Comparison of ENCODE assay signal across 18 cellular contexts in the genomic region with DNA sequence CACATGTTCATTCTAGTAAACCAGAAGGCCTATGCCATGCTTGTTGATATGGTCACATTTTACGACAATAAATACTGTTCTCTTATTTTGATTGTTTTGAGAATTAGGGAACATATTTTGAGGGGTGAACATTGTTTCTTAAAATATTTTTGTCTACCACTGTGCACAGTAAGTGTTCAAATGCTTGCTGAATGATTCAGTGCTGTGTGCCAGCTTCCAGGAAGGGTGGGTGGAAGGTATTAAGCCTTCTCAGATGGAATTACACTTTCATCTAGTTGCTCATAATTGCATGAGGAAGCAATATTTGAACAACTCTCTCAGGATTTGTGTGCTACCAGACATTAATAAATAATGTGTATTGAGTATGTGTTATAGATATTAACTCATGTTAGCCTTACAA. TPM values are rescaled to one million over a fixed set of nuclear protein-coding genes. Genes with fewer than 3 reads are reported as not detected.
DNase-seq lines count a peak whose midpoint lies in the region; ATAC-seq, FAIRE-seq and TF ChIP-seq lines count a peak whose summit lies in the region.
"Had no signal": no experiment of that assay in that cellular context is flagged by ENCODE, and none has a peak within 500 bp of the region (broad histone marks: within the 10 kb centered on the region; RNA-seq: fewer than 3 reads in every experiment).

No MANE protein-coding gene starts in this region.

- no peak overlapping the region for H2BK15ac ChIP-seq in IMR-90 (ENCODE audit: low read depth, low read length)

- peaks cover 5% of the 10 kb centered on the region; the same call in 1 of the 2 replicates for H3K9me3 ChIP-seq in IMR-90 (ENCODE audit: control insufficient read depth, insufficient read depth, low read length)
- H3K9me3 ChIP-seq in smooth muscle cell (replicated peaks; ENCODE audit: low read depth) = no peaks in the 10 kb centered on the region
- H3K9me3 ChIP-seq in pancreas = no peaks in the 10 kb centered on the region

- H4K20me1 ChIP-seq in IMR-90 (ENCODE audit: insufficient read depth, low read length) = no peaks in the 10 kb centered on the region
- no peaks in the 10 kb centered on the region for H4K20me1 ChIP-seq in smooth muscle cell (ENCODE audit: low read depth)

- H4K91ac ChIP-seq in IMR-90 (ENCODE audit: insufficient read depth, low read depth, low read length) = no peak overlapping the region

- no peak overlapping the region for H3K9ac ChIP-seq in IMR-90 (ENCODE audit: low read depth, low read length)
- H3K9ac ChIP-seq in smooth muscle cell (ENCODE audit: low read depth) = no peak overlapping the region

- H3K79me1 ChIP-seq in IMR-90 (ENCODE audit: low read depth in 1 of 2, low read length in 2 of 2) = no peaks in the 10 kb centered on the region

- CTCF ChIA-PET in IMR-90 (lab: Yijun Ruan, JAX) = no interaction called here

- H3K27ac ChIP-seq in IMR-90 (ENCODE audit: insufficient read depth, low read length) = no peak overlapping the region
- H3K27ac ChIP-seq in smooth muscle cell (ENCODE audit: low read depth) = peak overlapping the region; percentile 42
- H3K27ac ChIP-seq in pancreas = no peak overlapping the region
- H3K27ac ChIP-seq: PC-9 had no signal

- FAIRE-seq in bronchial epithelial cell (lab: Jason Lieb, UNC) (no peak), pancreas (lab: Jason Lieb, UNC) (no peak)
- FAIRE-seq: G401.6, GM12892, K562 had no signal

- no peak overlapping the region for H3K14ac ChIP-seq in IMR-90 (replicated peaks; ENCODE audit: low read depth, low read length)

- TF ChIP-seq RAD21 in IMR-90 (IDR thresholded peaks at IDR 0.05; ENCODE audit: low read length) = no peak

- no peaks in the 10 kb centered on the region for H3K9me1 ChIP-seq in IMR-90 (ENCODE audit: insufficient read depth, low read length)

- TF ChIP-seq POLR2A in IMR-90 (IDR thresholded peaks at IDR 0.05; ENCODE audit: low read depth, low read length) = no peak
- TF ChIP-seq POLR2A in lower leg skin (IDR thresholded peaks at IDR 0.05) = no peak

- H2BK120ac ChIP-seq in IMR-90 (ENCODE audit: low read depth, low read length) = no peak overlapping the region

- no peak overlapping the region; the same call in 1 of the 2 replicates for H3K18ac ChIP-seq in IMR-90 (ENCODE audit: low read depth, low read length)

- H3K36me3 ChIP-seq in IMR-90 (ENCODE audit: control insufficient read depth, insufficient read depth, low read length) (no peaks in the 10 kb centered on the region), bronchial epithelial cell (ENCODE audit: control insufficient read depth, insufficient read depth, low read length) (no peaks in the 10 kb centered on the region), smooth muscle cell (ENCODE audit: low read depth) (no peaks in the 10 kb centered on the region), pancreas (no peaks in the 10 kb centered on the region)

- intact Hi-C loops in IMR-90 (cut with micrococcal nuclease) = no loop called here
- intact Hi-C loops in pancreas (cut with DNase I) = loop anchor here in 1 of 3 donors (5.0 kb wide), 1 partner anchor 267 kb away; no protein-coding TSS in a partner anchor
- intact Hi-C loops in lower leg skin (cut with DNase I; ENCODE audit: low total_unique reads) = no loop called here

- H3K56ac ChIP-seq in IMR-90 (ENCODE audit: extremely low read depth, insufficient read depth, low read length) = no peak overlapping the region

- peak overlapping the region; percentile 29 for H2BK5ac ChIP-seq in IMR-90 (ENCODE audit: low read depth, low read length, poor library complexity, severe bottlenecking)

- POLR2A ChIA-PET in IMR-90 (lab: Charles Lee; ENCODE audit: unreplicated experiment) = no interaction called here

- H3K23ac ChIP-seq in IMR-90 (ENCODE audit: low read depth, low read length) = no peak overlapping the region

- peak; percentile 19 for DNase-seq in IMR-90
- peak; percentile 74 for DNase-seq in bronchial epithelial cell (ENCODE audit: low read depth)
- DNase-seq in foreskin fibroblast = peak; percentile 30 to 73
- no peak for DNase-seq in smooth muscle cell (lab: John Stamatoyannopoulos, UW; ENCODE audit: unreplicated experiment)
- no peak for DNase-seq in pancreas
- no peak for DNase-seq in lower leg skin (ENCODE audit: low spot score in 2 of 2)
- DNase-seq: AML-193; Calu3; CD4-positive, alpha-beta T cell; DMS79; NCI-H1092 treated with DMSO at 0.1 percent for 48 hours; NCI-H187; PC-9 had no signal

- no peak overlapping the region for H2AK9ac ChIP-seq in IMR-90 (replicated peaks; ENCODE audit: low read depth, low read length, poor library complexity)

- BruUV-seq in IMR-90 (replicated peaks; lab: Mats Ljungman, UMichigan) = no TSS peak

- no peaks in the 10 kb centered on the region for H3F3A ChIP-seq in smooth muscle cell (ENCODE audit: low read depth)

- H2BK20ac ChIP-seq in IMR-90 (ENCODE audit: low read depth, low read length) = no peak overlapping the region

- no peaks in the 10 kb centered on the region for H3K79me2 ChIP-seq in smooth muscle cell (ENCODE audit: low read depth)

- no peak overlapping the region for H3K4ac ChIP-seq in IMR-90 (ENCODE audit: low read depth, low read length)

- peaks cover 2% of the 10 kb centered on the region; the same call in 1 of the 2 replicates for H3K27me3 ChIP-seq in IMR-90 (ENCODE audit: control insufficient read depth, insufficient read depth, low read length)
- H3K27me3 ChIP-seq in bronchial epithelial cell (ENCODE audit: control insufficient read depth, insufficient read depth, low read length) = no peaks in the 10 kb centered on the region
- H3K27me3 ChIP-seq in smooth muscle cell (ENCODE audit: low read depth) = no peaks in the 10 kb centered on the region
- H3K27me3 ChIP-seq in pancreas = no peaks in the 10 kb centered on the region

- no peak for TF ChIP-seq CTCF in IMR-90 (conservative IDR thresholded peaks at IDR 0.05; ENCODE audit: low read depth, low read length)
- TF ChIP-seq CTCF in bronchial epithelial cell (IDR thresholded peaks at IDR 0.05; ENCODE audit: insufficient read depth, low read length, severe bottlenecking) = no peak
- no peak for TF ChIP-seq CTCF in foreskin fibroblast (IDR thresholded peaks at IDR 0.05; ENCODE audit: low read depth, low read length)
- TF ChIP-seq CTCF in smooth muscle cell (IDR thresholded peaks at IDR 0.05; ENCODE audit: borderline replicate concordance, insufficient read depth, poor library complexity, severe bottlenecking) = no peak
- TF ChIP-seq CTCF in pancreas (IDR thresholded peaks at IDR 0.05) = no peak
- no peak for TF ChIP-seq CTCF in lower leg skin (IDR thresholded peaks at IDR 0.05)

- no peak overlapping the region for H4K5ac ChIP-seq in IMR-90 (ENCODE audit: low read depth, low read length)

- dilution Hi-C loops in IMR-90 (cut with HindIII; ENCODE audit: low sequenced_read_pairs, unreplicated experiment) = no loop called here

- H3K4me2 ChIP-seq in IMR-90 (ENCODE audit: low read depth, low read length) (no peak overlapping the region), smooth muscle cell (peak overlapping the region; percentile 41)
- H3K4me2 ChIP-seq: PC-9 had no signal

- H2AK5ac ChIP-seq in IMR-90 (ENCODE audit: low read depth, low read length) = no peak overlapping the region

- WGBS in IMR-90 (ENCODE audit: extremely low coverage in 2 of 2, insufficient read length in 1 of 2), 2 experiments = no CpG with 5 or more reads among the region's 1 CpG
- WGBS in smooth muscle cell (ENCODE audit: low lambda C conversion rate) = 72% methylated on average over 1 of the region's 1 CpG
- WGBS in pancreas, 2 donors = 98 to 100% methylated on average over 1 of the region's 1 CpG
- WGBS in lower leg skin, 2 donors = 98 to 100% methylated on average over 1 of the region's 1 CpG

- H3K4me3 ChIP-seq in IMR-90 (ENCODE audit: insufficient read depth, low read depth, low read length) (no peak overlapping the region), bronchial epithelial cell (ENCODE audit: low read depth, low read length) (no peak overlapping the region), foreskin fibroblast (ENCODE audit: low read depth in 1 of 2, low read length in 2 of 2) (no peak overlapping the region), smooth muscle cell (no peak overlapping the region), pancreas (no peak overlapping the region), lower leg skin (ENCODE audit: low read depth, poor library complexity, severe bottlenecking) (no peak overlapping the region)
- H3K4me3 ChIP-seq: K562, PC-9 had no signal

- H2AFZ ChIP-seq in IMR-90 (replicated peaks; ENCODE audit: low read length, poor library complexity) (no peak overlapping the region), smooth muscle cell (ENCODE audit: low read depth) (no peak overlapping the region)
- H2AFZ ChIP-seq: PC-9 had no signal

- peaks cover 7% of the 10 kb centered on the region for H3K4me1 ChIP-seq in IMR-90 (ENCODE audit: control insufficient read depth, insufficient read depth, low read length)
- no peaks in the 10 kb centered on the region for H3K4me1 ChIP-seq in smooth muscle cell (ENCODE audit: low read depth)
- no peaks in the 10 kb centered on the region for H3K4me1 ChIP-seq in pancreas

- in situ Hi-C loops in IMR-90 (cut with MboI; ENCODE audit: low sequenced_read_pairs) = loop anchor here (25.0 kb wide), 1 partner anchor 637 kb away; no protein-coding TSS in a partner anchor

- ATAC-seq in IMR-90 (ENCODE audit: low read depth) (peak; percentile 45), esophagus mucosa (no peak), pancreas (no peak)
- ATAC-seq: K562, Right ventricle myocardium inferior had no signal

- no peak overlapping the region for H4K8ac ChIP-seq in IMR-90 (ENCODE audit: low read depth in 2 of 2, low read length in 2 of 2)

TF ChIP-seq in IMR-90, 13 proteins besides CTCF, POLR2A, EP300 and RAD21 (continues in another document):
- no peak for TF ChIP-seq CEBPB (IDR thresholded peaks at IDR 0.05; ENCODE audit: low read depth, low read length)
- TF ChIP-seq, protein P1, sequence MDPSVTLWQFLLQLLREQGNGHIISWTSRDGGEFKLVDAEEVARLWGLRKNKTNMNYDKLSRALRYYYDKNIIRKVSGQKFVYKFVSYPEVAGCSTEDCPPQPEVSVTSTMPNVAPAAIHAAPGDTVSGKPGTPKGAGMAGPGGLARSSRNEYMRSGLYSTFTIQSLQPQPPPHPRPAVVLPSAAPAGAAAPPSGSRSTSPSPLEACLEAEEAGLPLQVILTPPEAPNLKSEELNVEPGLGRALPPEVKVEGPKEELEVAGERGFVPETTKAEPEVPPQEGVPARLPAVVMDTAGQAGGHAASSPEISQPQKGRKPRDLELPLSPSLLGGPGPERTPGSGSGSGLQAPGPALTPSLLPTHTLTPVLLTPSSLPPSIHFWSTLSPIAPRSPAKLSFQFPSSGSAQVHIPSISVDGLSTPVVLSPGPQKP (IDR thresholded peaks at IDR 0.05; ENCODE audit: borderline replicate concordance, low read depth, low read length) = no peak

RNA-seq across cellular contexts. Expression of a gene that starts 15.5 kb away (rescaled TPM):
- total RNA-seq in IMR-90 (2012; rRNA removed) (24.7 and 47.8 TPM in 2 replicates), bronchial epithelial cell (40.3 and 58.2 TPM in 2 replicates), smooth muscle cell (58.5 and 63.9 TPM in 2 replicates), esophagus mucosa (19.8 TPM), pancreas (10 to 100 TPM in 5 of 6 donors, 1 to 10 TPM in 1; 9.1 to 22.5 (median 16.1) TPM), lower leg skin (10 to 100 TPM; 11.4 to 25.8 (median 17.7) TPM)
- polyA plus RNA-seq in IMR-90 (2012; rRNA removed) (11.1 and 15.3 TPM in 2 replicates), smooth muscle cell (31.3 and 34.1 TPM in 2 replicates), pancreas (10 to 100 TPM in 1 of 2 donors, 1 to 10 TPM in 1; 3.0 to 12.1 TPM)
- polyA plus RNA-seq in IMR-90 (2012; cell fraction: cytosol; rRNA removed) = 3.4 and 5.9 TPM in 2 replicates
- 0.87 and 3.7 TPM in 2 replicates for polyA plus RNA-seq in IMR-90 (2012; cell fraction: nucleus; rRNA removed; ENCODE audit: low replicate concordance)

Comparison
In these comparisons a context has a peak if more than half of its experiments do, and no peak if none do; other contexts are left out.
1. DNase-seq: peak in IMR-90 (single experiment), bronchial epithelial cell (single experiment) and foreskin fibroblast (2 of 2); none in smooth muscle cell (single experiment), pancreas (0 of 6) and lower leg skin (0 of 2).